In the genomic region with DNA sequence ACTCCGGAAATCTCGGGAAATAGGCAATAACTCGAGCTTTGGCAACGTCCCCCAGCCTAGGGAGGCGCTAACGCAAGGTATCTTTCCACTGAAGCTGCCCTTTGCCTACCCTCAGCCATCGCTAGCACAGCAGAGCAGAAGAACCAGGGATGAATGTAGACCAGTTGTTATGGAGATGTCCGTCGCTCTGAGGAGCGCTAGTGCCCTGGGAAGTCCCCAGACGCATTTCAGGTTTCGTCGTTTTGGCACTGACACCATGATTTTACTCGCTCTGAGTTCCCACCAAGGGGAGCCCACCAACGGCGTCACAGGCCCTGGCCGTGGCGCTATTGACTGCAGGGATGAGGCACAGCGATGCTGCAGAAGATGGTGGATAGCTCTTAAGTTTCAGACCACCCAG, we compare ENCODE assay signal across 11 cellular contexts. TPM values are rescaled to one million over a fixed set of nuclear protein-coding genes. Genes with fewer than 3 reads are reported as not detected.
DNase-seq lines count a peak whose midpoint lies in the region; ATAC-seq and TF ChIP-seq lines count a peak whose summit lies in the region.
"Had no signal": no experiment of that assay in that cellular context is flagged by ENCODE, and none has a peak within 500 bp of the region (broad histone marks: within the 10 kb centered on the region; RNA-seq: fewer than 3 reads in every experiment).

No MANE protein-coding gene starts in this region.

- no peak overlapping the region for H3K27ac Mint-ChIP-seq in nephron progenitor cell
- H3K27ac Mint-ChIP-seq: T-helper 2 cell treated with Interferon-gamma antibody and Interleukin-4, amounts not matched to agents 5 μg/mL and 100 μg/mL, for 36 hours had no signal

- ATAC-seq in HG03432 (IDR thresholded peaks at IDR 0.05; ENCODE audit: unreplicated experiment): peak; percentile 32

- TF ChIP-seq CTCF in BJ (IDR thresholded peaks at IDR 0.05; ENCODE audit: insufficient read depth, low read depth, low read length) (no peak), colonic mucosa (IDR thresholded peaks at IDR 0.05) (no peak), nephron progenitor cell (IDR thresholded peaks at IDR 0.05) (no peak), testis (IDR thresholded peaks at IDR 0.05) (no peak)

- peaks cover 3% of the 10 kb centered on the region for H3K9me3 Mint-ChIP-seq in nephron progenitor cell

- H3K36me3 Mint-ChIP-seq in nephron progenitor cell (ENCODE audit: low read depth): no peaks in the 10 kb centered on the region

- intact Hi-C loops in colonic mucosa (cut with DNase I): no loop called here
- intact Hi-C loops in testis (cut with DNase I; ENCODE audit: low total_unique reads): no loop called here

- WGBS in testis, 2 donors: 1 to 3% methylated on average over 18 to 19 of the region's 19 CpGs

- H3K4me3 ChIP-seq in BJ (ENCODE audit: low read depth, low read length) (peak overlapping the region; percentile 58), colonic mucosa (peak overlapping the region; percentile 30), testis (peak overlapping the region in 1 of 2 donors; percentile 46)

- no peak overlapping the region for H3K9ac ChIP-seq in colonic mucosa (ENCODE audit: low read depth in 2 of 2, low read length in 2 of 2)
- H3K9ac ChIP-seq: parathyroid adenoma had no signal

- no peak for DNase-seq in BJ (ENCODE audit: low read depth)
- DNase-seq in colonic mucosa: no peak
- peak; percentile 26 for DNase-seq in nephron progenitor cell
- DNase-seq in testis: no peak
- no peak for DNase-seq in cortex of kidney (lab: John Stamatoyannopoulos, UW)
- no peak for DNase-seq in stimulated activated CD4-positive, alpha-beta T cell treated with anti-CD3 and anti-CD28 coated beads, Interleukin-4, amount 100 ng/mL, for 4 hours
- DNase-seq in mesenteric fat pad (ENCODE audit: low spot score): no peak

- H3K27me3 Mint-ChIP-seq in nephron progenitor cell (ENCODE audit: low read depth, poor library complexity): peaks cover 48% of the 10 kb centered on the region

- no peak overlapping the region for H3K27ac ChIP-seq in colonic mucosa
- no peak overlapping the region for H3K27ac ChIP-seq in testis
- H3K27ac ChIP-seq: epithelial cell of prostate, parathyroid adenoma had no signal

- H3K36me3 ChIP-seq in BJ (ENCODE audit: control insufficient read depth, insufficient read depth, low read length) (no peaks in the 10 kb centered on the region), colonic mucosa (no peaks in the 10 kb centered on the region), testis (ENCODE audit: low read depth, missing control alignments) (no peaks in the 10 kb centered on the region)

- CTCF ChIA-PET in BJ (lab: Yijun Ruan, JAX): interaction anchor here (0.7 to 2.1 kb wide), 4 partner anchors 12 to 977 kb away, joined by 4 to 5 read pairs (median 4); no protein-coding TSS in a partner anchor

- H3K4me1 Mint-ChIP-seq in nephron progenitor cell: peaks cover 46% of the 10 kb centered on the region

- H3K27me3 ChIP-seq in BJ (ENCODE audit: control insufficient read depth, insufficient read depth, low read length): peaks cover 6% of the 10 kb centered on the region
- H3K27me3 ChIP-seq in colonic mucosa: peaks cover 60% of the 10 kb centered on the region
- no peaks in the 10 kb centered on the region for H3K27me3 ChIP-seq in testis

- no peaks in the 10 kb centered on the region for H3K9me3 ChIP-seq in colonic mucosa
- H3K9me3 ChIP-seq in testis: no peaks in the 10 kb centered on the region

- TF ChIP-seq POLR2A in testis (IDR thresholded peaks at IDR 0.05): no peak

- peak overlapping the region; percentile 92 for H3K4me3 Mint-ChIP-seq in nephron progenitor cell
- H3K4me3 Mint-ChIP-seq: T-helper 2 cell treated with Interferon-gamma antibody and Interleukin-4, amounts not matched to agents 5 μg/mL and 100 μg/mL, for 36 hours had no signal

- POLR2A ChIA-PET in BJ (lab: Charles Lee): no interaction called here

- H3K4me1 ChIP-seq in colonic mucosa (no peaks in the 10 kb centered on the region), testis (peaks cover 13% of the 10 kb centered on the region)
- H3K4me1 ChIP-seq: parathyroid adenoma had no signal

RNA-seq across cellular contexts. Expression of a gene that starts 22.7 kb away (rescaled TPM):
- polyA plus RNA-seq in BJ (2011; rRNA removed) (47.4 and 62.6 TPM in 2 replicates), testis (ENCODE audit: insufficient read depth, low read depth, low replicate concordance) (1.1 TPM)
- polyA minus RNA-seq in BJ (2011; rRNA and poly(A)+ RNA removed): 40.8 and 46.9 TPM in 2 replicates
- total RNA-seq in colonic mucosa (under 1 TPM; 0.10 to 0.40 TPM), testis (under 1 TPM; 0.62 to 0.87 TPM), mesenteric fat pad (0.22 TPM)
